Comparison of ENCODE assay signal across 8 cellular contexts in the genomic region with DNA sequence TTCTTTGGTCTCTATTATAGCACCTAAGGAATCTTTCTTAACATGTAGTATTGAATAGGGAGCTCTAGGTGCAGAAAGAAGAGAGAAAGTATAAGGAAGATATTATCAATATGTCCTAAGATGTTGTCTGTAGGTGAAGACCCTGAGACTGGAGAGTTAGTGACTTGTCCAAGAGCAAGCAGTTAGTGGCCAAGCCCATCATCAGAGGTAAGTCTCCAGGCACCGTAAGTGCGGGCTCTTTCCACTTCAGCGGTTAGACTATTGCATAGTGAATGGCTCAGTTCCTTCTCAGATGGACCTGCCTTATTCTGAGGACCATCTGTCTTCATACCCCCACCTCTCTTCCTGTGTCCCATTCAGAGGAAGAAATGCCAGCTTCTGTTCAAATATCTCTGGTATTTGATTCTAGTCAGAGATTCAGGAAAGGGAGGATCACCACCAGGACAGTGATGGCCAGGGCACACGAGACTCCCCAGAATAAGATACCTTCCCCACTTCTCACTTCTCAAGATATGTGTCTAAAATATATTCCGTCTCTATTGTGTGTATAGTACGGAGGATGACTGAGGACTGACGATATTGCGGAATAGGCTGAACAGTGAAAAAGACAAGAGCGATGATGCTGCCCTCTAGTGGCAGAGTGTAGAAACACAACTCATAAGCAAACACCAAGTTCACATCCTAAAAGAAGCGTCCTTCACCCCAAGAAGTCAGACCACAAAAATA. TPM values are rescaled to one million over a fixed set of nuclear protein-coding genes. Genes with fewer than 3 reads are reported as not detected.
DNase-seq lines count a peak whose midpoint lies in the region; ATAC-seq and TF ChIP-seq lines count a peak whose summit lies in the region.

No MANE protein-coding gene starts in this region.

- intact Hi-C loops in IMR-90 (cut with micrococcal nuclease), result loop anchor here (1.0 to 10.0 kb wide), 5 partner anchors 98 to 757 kb away; a partner anchor contains a TSS
- intact Hi-C loops in tibial artery (cut with DNase I; ENCODE audit: low total_unique reads), result loop anchor here (5.0 to 10.0 kb wide), 2 partner anchors 275 to 753 kb away; no protein-coding TSS in a partner anchor

- no peak overlapping the region for H3K9ac ChIP-seq in IMR-90 (ENCODE audit: low read depth, low read length)
- H3K9ac ChIP-seq in OCI-LY1 (ENCODE audit: low read length), result no peak overlapping the region
- H3K9ac ChIP-seq in neural progenitor cell, result no peak overlapping the region

- H3K4me1 ChIP-seq in IMR-90 (ENCODE audit: control insufficient read depth, insufficient read depth, low read length) (no peaks in the 10 kb centered on the region), OCI-LY1 (ENCODE audit: insufficient read depth, low read length, severe bottlenecking) (no peaks in the 10 kb centered on the region), neural progenitor cell (no peaks in the 10 kb centered on the region), tibial artery (peaks cover 0 to 4% (median 0%) of the 10 kb centered on the region in 4 donors)

- no peak overlapping the region for H2BK15ac ChIP-seq in IMR-90 (ENCODE audit: low read depth, low read length)

- peaks cover 6% of the 10 kb centered on the region for H3K4me1 Mint-ChIP-seq in activated T-cell treated with anti-CD3 and anti-CD28 coated beads, Interleukin-2, amount 50 U/mL, for 72 hours (ENCODE audit: low read depth)
- H3K4me1 Mint-ChIP-seq in neural progenitor cell, result no peaks in the 10 kb centered on the region

- H3K36me3 ChIP-seq in IMR-90 (ENCODE audit: control insufficient read depth, insufficient read depth, low read length), result no peaks in the 10 kb centered on the region
- H3K36me3 ChIP-seq in OCI-LY1 (ENCODE audit: insufficient read depth, low read length), result no peaks in the 10 kb centered on the region; the same call in 1 of the 2 replicates
- no peaks in the 10 kb centered on the region for H3K36me3 ChIP-seq in neural progenitor cell
- H3K36me3 ChIP-seq in tibial artery, result no peaks in the 10 kb centered on the region

- ATAC-seq in GM21528 (IDR thresholded peaks at IDR 0.05; ENCODE audit: low FRiP score, unreplicated experiment), result peak; percentile 86
- peak; percentile 94 for ATAC-seq in IMR-90 (ENCODE audit: low read depth)
- ATAC-seq in activated T-cell treated with anti-CD3 and anti-CD28 coated beads, Interleukin-2, amount 50 U/mL, for 72 hours (replicated peaks in 1 of 2), result peak; percentile 79 to 83

- TF ChIP-seq RAD21 in IMR-90 (IDR thresholded peaks at IDR 0.05; ENCODE audit: low read length), result peak; percentile 93

- H2AK5ac ChIP-seq in IMR-90 (ENCODE audit: low read depth, low read length), result no peak overlapping the region

- H3F3A ChIP-seq in OCI-LY1 (ENCODE audit: insufficient read depth, low read length), result no peaks in the 10 kb centered on the region
- H3F3A ChIP-seq in neural progenitor cell (ENCODE audit: low read depth), result no peaks in the 10 kb centered on the region

- H3K4ac ChIP-seq in IMR-90 (ENCODE audit: low read depth, low read length), result peak overlapping the region; percentile 59; the same call in 1 of the 2 replicates

- no peaks in the 10 kb centered on the region for H3K9me2 ChIP-seq in OCI-LY1 (ENCODE audit: low read depth, low read length)

- POLR2A ChIA-PET in IMR-90 (lab: Charles Lee; ENCODE audit: unreplicated experiment), result no interaction called here

- H3K9me1 ChIP-seq in IMR-90 (ENCODE audit: insufficient read depth, low read length), result no peaks in the 10 kb centered on the region

- peak overlapping the region; percentile 2 to 31 for H3K4me3 Mint-ChIP-seq in activated T-cell treated with anti-CD3 and anti-CD28 coated beads, Interleukin-2, amount 50 U/mL, for 72 hours
- peak overlapping the region; percentile 9 for H3K4me3 Mint-ChIP-seq in neural progenitor cell

- no peak overlapping the region for H4K91ac ChIP-seq in IMR-90 (ENCODE audit: insufficient read depth, low read depth, low read length)

- H2BK120ac ChIP-seq in IMR-90 (ENCODE audit: low read depth, low read length), result peak overlapping the region; percentile 55; the same call in 1 of the 2 replicates

- dilution Hi-C loops in IMR-90 (cut with HindIII; ENCODE audit: low sequenced_read_pairs, unreplicated experiment), result no loop called here

- TF ChIP-seq CTCF in IMR-90 (conservative IDR thresholded peaks at IDR 0.05; ENCODE audit: low read depth, low read length), result peak; percentile 89
- peak; percentile 86 for TF ChIP-seq CTCF in OCI-LY1 (IDR thresholded peaks at IDR 0.05; ENCODE audit: low read length)
- TF ChIP-seq CTCF in fibroblast of mammary gland (conservative IDR thresholded peaks at IDR 0.05; ENCODE audit: control insufficient read depth, insufficient read depth, low read depth, low read length), result peak; percentile 90
- TF ChIP-seq CTCF in neural progenitor cell (IDR thresholded peaks at IDR 0.05), result peak; percentile 88
- peak; percentile 86 to 90 for TF ChIP-seq CTCF in tibial artery (IDR thresholded peaks at IDR 0.05)

- peak overlapping the region; percentile 22 for H2AK9ac ChIP-seq in IMR-90 (replicated peaks; ENCODE audit: low read depth, low read length, poor library complexity)

- no TSS peak for BruUV-seq in IMR-90 (replicated peaks; lab: Mats Ljungman, UMichigan)

- peak overlapping the region; percentile 57; the same call in 1 of the 2 replicates for H3K14ac ChIP-seq in IMR-90 (replicated peaks; ENCODE audit: low read depth, low read length)

- CTCF ChIA-PET in IMR-90 (lab: Yijun Ruan, JAX), result interaction anchor here (1.1 to 3.0 kb wide), 5 partner anchors 100 to 134 kb away, joined by 4 to 23 read pairs (median 5); no protein-coding TSS in a partner anchor

- H3K4me3 ChIP-seq in IMR-90 (ENCODE audit: insufficient read depth, low read depth, low read length) (no peak overlapping the region; the same call in 1 of the 2 replicates), OCI-LY1 (ENCODE audit: low read depth, low read length, poor library complexity, severe bottlenecking) (no peak overlapping the region), fibroblast of mammary gland (ENCODE audit: control insufficient read depth, low read depth, low read length) (no peak overlapping the region), neural progenitor cell (peak overlapping the region; percentile 24), tibial artery (no peak overlapping the region)

- peaks cover 1% of the 10 kb centered on the region; the same call in 1 of the 2 replicates for H3K9me3 ChIP-seq in IMR-90 (ENCODE audit: control insufficient read depth, insufficient read depth, low read length)
- H3K9me3 ChIP-seq in OCI-LY1 (ENCODE audit: low read length), result no peaks in the 10 kb centered on the region
- H3K9me3 ChIP-seq in neural progenitor cell (ENCODE audit: low read depth), result no peaks in the 10 kb centered on the region
- H3K9me3 ChIP-seq in tibial artery, result no peaks in the 10 kb centered on the region

- H3K79me2 ChIP-seq in OCI-LY1 (ENCODE audit: insufficient read depth, low read length), result no peaks in the 10 kb centered on the region
- H3K79me2 ChIP-seq in neural progenitor cell (ENCODE audit: low read depth), result no peaks in the 10 kb centered on the region

- no peak overlapping the region for H3K27ac Mint-ChIP-seq in activated T-cell treated with anti-CD3 and anti-CD28 coated beads, Interleukin-2, amount 50 U/mL, for 72 hours
- no peak overlapping the region for H3K27ac Mint-ChIP-seq in neural progenitor cell

- TF ChIP-seq POLR2A in IMR-90 (IDR thresholded peaks at IDR 0.05; ENCODE audit: low read depth, low read length), result no peak; the same call in 1 of the 2 replicates

- no CpG with 5 or more reads among the region's 10 CpGs for WGBS in IMR-90 (ENCODE audit: extremely low coverage in 2 of 2, insufficient read length in 1 of 2), 2 experiments

- peak; percentile 38 for DNase-seq in DMS53 treated with DMSO at 0.1 percent for 48 hours (lab: John Stamatoyannopoulos, UW; ENCODE audit: unreplicated experiment)
- peak; percentile 76 for DNase-seq in IMR-90
- peak; percentile 49 to 67 for DNase-seq in activated T-cell treated with anti-CD3 and anti-CD28 coated beads, Interleukin-2, amount 50 U/mL, for 72 hours
- peak; percentile 84 for DNase-seq in fibroblast of mammary gland (ENCODE audit: low read depth)
- DNase-seq in neural progenitor cell (ENCODE audit: low spot score), result peak; percentile 64
- peak in 1 of 2 donors; percentile 49 for DNase-seq in tibial artery

- peak overlapping the region; percentile 90 for H2AFZ ChIP-seq in IMR-90 (replicated peaks; ENCODE audit: low read length, poor library complexity)
- no peak overlapping the region for H2AFZ ChIP-seq in OCI-LY1 (ENCODE audit: low read length)
- H2AFZ ChIP-seq in neural progenitor cell (replicated peaks), result peak overlapping the region; percentile 66

- no peaks in the 10 kb centered on the region for H3K9me3 Mint-ChIP-seq in activated T-cell treated with anti-CD3 and anti-CD28 coated beads, Interleukin-2, amount 50 U/mL, for 72 hours
- peaks cover 4% of the 10 kb centered on the region for H3K9me3 Mint-ChIP-seq in neural progenitor cell

- H3K79me1 ChIP-seq in IMR-90 (ENCODE audit: low read depth in 1 of 2, low read length in 2 of 2), result no peaks in the 10 kb centered on the region

- H4K20me1 ChIP-seq in IMR-90 (ENCODE audit: insufficient read depth, low read length) (no peaks in the 10 kb centered on the region), OCI-LY1 (ENCODE audit: insufficient read depth, low read length) (no peaks in the 10 kb centered on the region), neural progenitor cell (ENCODE audit: low read depth) (no peaks in the 10 kb centered on the region)

- H3K4me2 ChIP-seq in IMR-90 (ENCODE audit: low read depth, low read length) (peak overlapping the region; percentile 78), OCI-LY1 (ENCODE audit: low read length) (no peak overlapping the region), neural progenitor cell (peak overlapping the region; percentile 61)

- H3K56ac ChIP-seq in IMR-90 (ENCODE audit: extremely low read depth, insufficient read depth, low read length), result no peak overlapping the region

- peak overlapping the region in 1 of 2 experiments; percentile 51; a peak in 1 of 4 replicates for H4K8ac ChIP-seq in IMR-90 (ENCODE audit: low read depth in 2 of 2, low read length in 2 of 2)

- peak overlapping the region; percentile 73; the same call in 1 of the 2 replicates for H3K23ac ChIP-seq in IMR-90 (ENCODE audit: low read depth, low read length)

- no peaks in the 10 kb centered on the region for H3K36me3 Mint-ChIP-seq in activated T-cell treated with anti-CD3 and anti-CD28 coated beads, Interleukin-2, amount 50 U/mL, for 72 hours (ENCODE audit: insufficient read depth in 2 of 2)
- H3K36me3 Mint-ChIP-seq in neural progenitor cell, result no peaks in the 10 kb centered on the region

- no peaks in the 10 kb centered on the region for H3K27me3 Mint-ChIP-seq in activated T-cell treated with anti-CD3 and anti-CD28 coated beads, Interleukin-2, amount 50 U/mL, for 72 hours (ENCODE audit: low read depth)
- H3K27me3 Mint-ChIP-seq in neural progenitor cell (ENCODE audit: insufficient read depth, low read depth), result peaks cover 3% of the 10 kb centered on the region

- H2BK5ac ChIP-seq in IMR-90 (ENCODE audit: low read depth, low read length, poor library complexity, severe bottlenecking), result no peak overlapping the region

- H3K18ac ChIP-seq in IMR-90 (ENCODE audit: low read depth, low read length), result no peak overlapping the region

- peak overlapping the region; percentile 74; the same call in 1 of the 2 replicates for H2BK20ac ChIP-seq in IMR-90 (ENCODE audit: low read depth, low read length)

- no peak overlapping the region for H4K5ac ChIP-seq in IMR-90 (ENCODE audit: low read depth, low read length)

- H3K27me3 ChIP-seq in IMR-90 (ENCODE audit: control insufficient read depth, insufficient read depth, low read length), result no peaks in the 10 kb centered on the region
- H3K27me3 ChIP-seq in OCI-LY1 (ENCODE audit: insufficient read depth, low read length), result no peaks in the 10 kb centered on the region
- H3K27me3 ChIP-seq in neural progenitor cell, result no peaks in the 10 kb centered on the region
- no peaks in the 10 kb centered on the region for H3K27me3 ChIP-seq in tibial artery

- no peak overlapping the region for H3K27ac ChIP-seq in IMR-90 (ENCODE audit: insufficient read depth, low read length)
- H3K27ac ChIP-seq in OCI-LY1 (ENCODE audit: low read depth, low read length, poor library complexity, severe bottlenecking), result no peak overlapping the region
- no peak overlapping the region for H3K27ac ChIP-seq in neural progenitor cell
- no peak overlapping the region for H3K27ac ChIP-seq in tibial artery

- in situ Hi-C loops in IMR-90 (cut with MboI; ENCODE audit: low sequenced_read_pairs), result loop anchor here (5.0 to 10.0 kb wide), 3 partner anchors 128 to 755 kb away; no protein-coding TSS in a partner anchor

RNA-seq across cellular contexts. Expression of a gene that starts 19.1 kb away (rescaled TPM):
- total RNA-seq in IMR-90 (2012; rRNA removed) (not detected in 2 replicates), neural progenitor cell (ENCODE audit: low replicate concordance) (not detected in 2 replicates)
- polyA plus RNA-seq in IMR-90 (2012; rRNA removed), result not detected in 2 replicates
- not detected in 2 replicates for polyA plus RNA-seq in IMR-90 (2012; cell fraction: cytosol; rRNA removed)
- polyA plus RNA-seq in IMR-90 (2012; cell fraction: nucleus; rRNA removed; ENCODE audit: low replicate concordance), result not detected in 2 replicates
- total RNA-seq in activated T-cell treated with anti-CD3 and anti-CD28 coated beads, Interleukin-2, amount 50 U/mL, for 72 hours, result not detected
